Comparison of ENCODE assay signal across 7 cellular contexts in the genomic region with DNA sequence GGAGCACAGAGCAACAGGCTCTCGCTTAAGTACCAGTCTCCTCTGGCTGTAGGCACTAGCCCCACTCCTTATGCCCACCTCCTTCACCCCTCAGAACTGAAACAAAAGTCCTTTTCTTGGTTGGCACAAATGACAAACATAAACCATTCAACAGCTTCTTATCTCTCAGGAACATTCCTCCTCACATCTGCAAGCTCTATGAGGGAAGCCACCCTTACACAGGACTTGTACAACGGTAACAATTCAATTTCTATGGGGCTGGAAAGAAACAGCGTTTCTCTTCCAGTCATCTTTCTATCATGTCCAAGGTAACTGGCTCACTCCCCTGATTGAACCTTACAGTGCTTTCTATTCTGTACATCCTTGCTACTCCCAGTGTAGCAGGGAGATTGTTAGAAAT.
"Had no signal": no experiment of that assay in that cellular context is flagged by ENCODE, and none has a peak within 500 bp of the region (broad histone marks: within the 10 kb centered on the region; RNA-seq: fewer than 3 reads in every experiment).

No MANE protein-coding gene starts in this region.

- H2AFZ ChIP-seq: GM23248 had no signal

- ATAC-seq: HCT116 had no signal

- H3K9ac ChIP-seq: GM23248 had no signal

- H3K4me3 ChIP-seq: GM23248, HAP-1 had no signal

- H3K4me1 ChIP-seq: HAP-1 had no signal

- H3K36me3 ChIP-seq: HAP-1 had no signal

- H3K27ac ChIP-seq: GM23248 had no signal

- DNase-seq: GM23248, GOT3, H7, IMR-90, KBM-7 had no signal
